ENCODE assay signal across 24 cellular contexts in the genomic region with DNA sequence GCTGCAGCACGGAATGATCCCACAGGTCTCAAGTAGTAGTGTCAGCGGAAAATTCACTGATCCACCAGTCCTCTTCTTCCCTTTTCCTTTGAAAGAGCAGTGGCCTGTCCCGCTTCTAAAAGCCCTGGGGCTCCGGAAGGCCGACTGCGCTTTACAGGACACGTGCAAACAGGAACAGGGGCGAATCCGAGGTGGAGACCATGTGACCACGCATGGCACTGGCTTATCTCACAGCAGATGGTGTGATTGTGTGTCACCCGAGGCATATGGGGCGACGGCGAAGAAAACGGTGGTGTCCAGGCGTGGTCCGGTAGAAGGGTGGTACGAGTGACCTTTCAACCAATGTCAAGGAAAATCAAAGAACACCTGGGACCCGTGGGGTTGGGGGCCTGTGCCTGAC. TPM values are rescaled to one million over a fixed set of nuclear protein-coding genes. Genes with fewer than 3 reads are reported as not detected.
DNase-seq lines count a peak whose midpoint lies in the region; ATAC-seq and TF ChIP-seq lines count a peak whose summit lies in the region.
"Had no signal": no experiment of that assay in that cellular context is flagged by ENCODE, and none has a peak within 500 bp of the region (broad histone marks: within the 10 kb centered on the region; RNA-seq: fewer than 3 reads in every experiment).

No MANE protein-coding gene starts in this region.

- H3K4me1 Mint-ChIP-seq in activated T-cell treated with anti-CD3 and anti-CD28 coated beads, Interleukin-2, amount 50 U/mL, for 4 hours (ENCODE audit: low read depth): no peaks in the 10 kb centered on the region
- H3K4me1 Mint-ChIP-seq: GM23338 had no signal

- DNase-seq in activated T-cell treated with anti-CD3 and anti-CD28 coated beads, Interleukin-2, amount 50 U/mL, for 1 hour: peak; percentile 7
- no peak for DNase-seq in activated T-cell treated with anti-CD3 and anti-CD28 coated beads, Interleukin-2, amount 50 U/mL, for 4 hours
- DNase-seq in ELF-1 (ENCODE audit: low read depth, low spot score) (peak; percentile 38), coronary artery (ENCODE audit: low spot score) (peak; percentile 62), posterior vena cava (ENCODE audit: low spot score) (peak; percentile 83), medulla oblongata (ENCODE audit: extremely low spot score) (no peak), NCI-H1092 treated with DMSO at 0.1 percent for 48 hours (lab: John Stamatoyannopoulos, UW) (no peak)
- DNase-seq: AML-193; C1 segment of cervical spinal cord; CD8-positive, alpha-beta T cell; DND-41; KBM-7; NCI-H1694; NCI-H2081 treated with DMSO at 0.1 percent for 48 hours; NCI-H2171 treated with DMSO at 0.1 percent for 48 hours; SHP77 treated with DMSO at 0.1 percent for 48 hours had no signal

- H3K27me3 Mint-ChIP-seq in activated T-cell treated with anti-CD3 and anti-CD28 coated beads, Interleukin-2, amount 50 U/mL, for 4 hours (ENCODE audit: low read depth): no peaks in the 10 kb centered on the region

- H3K9me3 Mint-ChIP-seq in activated T-cell treated with anti-CD3 and anti-CD28 coated beads, Interleukin-2, amount 50 U/mL, for 4 hours: no peaks in the 10 kb centered on the region

- intact Hi-C loops in posterior vena cava (cut with DNase I): no loop called here

- no peak overlapping the region for H3K27ac ChIP-seq in coronary artery
- H3K27ac ChIP-seq: HL-60 had no signal

- no peak for ATAC-seq in activated T-cell treated with anti-CD3 and anti-CD28 coated beads, Interleukin-2, amount 50 U/mL, for 4 hours
- no peak for ATAC-seq in HG03139 (IDR thresholded peaks at IDR 0.05; ENCODE audit: unreplicated experiment)
- ATAC-seq: CD8-positive, alpha-beta T cell; GM23338 had no signal

- H3K4me3 Mint-ChIP-seq in activated T-cell treated with anti-CD3 and anti-CD28 coated beads, Interleukin-2, amount 50 U/mL, for 4 hours: no peak overlapping the region
- H3K4me3 Mint-ChIP-seq: CD8-positive, alpha-beta T cell; GM23338 had no signal

- no peak overlapping the region for H3K4me3 ChIP-seq in coronary artery
- H3K4me3 ChIP-seq: GM23338, HAP-1 had no signal

- no peak for TF ChIP-seq CTCF in coronary artery (IDR thresholded peaks at IDR 0.05)

- H3K36me3 Mint-ChIP-seq in activated T-cell treated with anti-CD3 and anti-CD28 coated beads, Interleukin-2, amount 50 U/mL, for 4 hours (ENCODE audit: insufficient read depth): no peaks in the 10 kb centered on the region
- H3K36me3 Mint-ChIP-seq: CD8-positive, alpha-beta T cell had no signal

RNA-seq across cellular contexts. Expression of a gene that starts 12.0 kb away (rescaled TPM):
- not detected for total RNA-seq in activated T-cell treated with anti-CD3 and anti-CD28 coated beads, Interleukin-2, amount 50 U/mL, for 4 hours
- total RNA-seq in posterior vena cava: not detected
- total RNA-seq: A172; CD8-positive, alpha-beta T cell; G401; GM23338; HT-29; RPMI7951 had no signal

Comparison
In these comparisons a context has a peak if more than half of its experiments do, and no peak if none do; other contexts are left out.
1. DNase-seq: peak in activated T-cell treated with anti-CD3 and anti-CD28 coated beads, Interleukin-2, amount 50 U/mL, for 1 hour (single experiment), ELF-1 (single experiment), coronary artery (single experiment) and posterior vena cava (single experiment); none in activated T-cell treated with anti-CD3 and anti-CD28 coated beads, Interleukin-2, amount 50 U/mL, for 4 hours (single experiment), medulla oblongata (single experiment) and NCI-H1092 treated with DMSO at 0.1 percent for 48 hours (single experiment).